Comparison of ENCODE assay signal across 18 cellular contexts in the genomic region with DNA sequence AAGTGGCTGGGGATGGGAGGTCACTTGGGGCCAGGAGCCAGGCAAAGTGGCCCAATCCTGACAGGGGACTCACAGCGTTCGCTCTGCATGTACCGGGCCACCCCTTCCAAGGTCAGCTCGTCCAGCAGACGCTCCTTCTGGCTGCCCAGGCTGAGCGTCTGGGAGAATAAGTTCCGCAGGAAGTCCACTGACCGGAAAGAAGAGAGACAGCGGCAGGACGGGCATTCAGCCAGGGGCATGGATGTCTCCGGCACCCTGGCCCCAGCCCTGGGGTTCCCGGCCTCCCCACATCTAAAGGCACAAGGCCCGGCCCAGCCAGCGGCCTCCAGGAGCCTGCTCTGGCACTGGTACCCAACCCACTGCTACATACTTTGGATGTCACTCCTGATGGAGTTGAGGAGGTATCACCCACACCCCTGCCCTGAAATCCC. TPM values are rescaled to one million over a fixed set of nuclear protein-coding genes. Genes with fewer than 3 reads are reported as not detected.
"Had no signal": no experiment of that assay in that cellular context is flagged by ENCODE, and none has a peak within 500 bp of the region (broad histone marks: within the 10 kb centered on the region; RNA-seq: fewer than 3 reads in every experiment).

No MANE protein-coding gene starts in this region.

- DNase-seq: activated CD4-positive, alpha-beta T cell treated with anti-CD3 and anti-CD28 coated beads, Interleukin-2, amount 50 U/mL, for 1 hour; activated CD4-positive, CD25-positive, alpha-beta regulatory T cell; activated effector memory CD4-positive, alpha-beta T cell treated with Interleukin-2 at 50 U/mL for 16 hours; activated T-cell treated with anti-CD3 and anti-CD28 coated beads, Interleukin-2, amount 50 U/mL, for 1 hour; immature natural killer cell; T-helper 2 cell had no signal

- FAIRE-seq: bronchial epithelial cell, endometrium, TTC549 had no signal

- H3K27ac ChIP-seq: esophagus muscularis mucosa had no signal

- H3K4me3 ChIP-seq: esophagus muscularis mucosa, skin epidermis, tibial nerve had no signal

- ATAC-seq: activated naive CD4-positive, alpha-beta T cell treated with anti-CD3 and anti-CD28 coated beads, Interleukin-2, amount 50 U/mL, for 72 hours had no signal

- H3K9me3 ChIP-seq: esophagus muscularis mucosa, tibial nerve had no signal

- H3K27me3 ChIP-seq: esophagus muscularis mucosa, tibial nerve had no signal

RNA-seq across cellular contexts. Expression of gene RINL, which starts 15.3 kb away (rescaled TPM):
- total RNA-seq: osteocyte had no signal

RNA-seq across cellular contexts. Expression of gene CCER2, which starts 18.6 kb away (rescaled TPM):
- total RNA-seq: bronchial epithelial cell, chondrocyte, dermis microvascular lymphatic vessel endothelial cell, fibroblast of villous mesenchyme, mesenteric fat pad, tibial nerve had no signal
- polyA plus RNA-seq: immature natural killer cell had no signal
